1 cellular context compared by ENCODE assay signal in the genomic region with DNA sequence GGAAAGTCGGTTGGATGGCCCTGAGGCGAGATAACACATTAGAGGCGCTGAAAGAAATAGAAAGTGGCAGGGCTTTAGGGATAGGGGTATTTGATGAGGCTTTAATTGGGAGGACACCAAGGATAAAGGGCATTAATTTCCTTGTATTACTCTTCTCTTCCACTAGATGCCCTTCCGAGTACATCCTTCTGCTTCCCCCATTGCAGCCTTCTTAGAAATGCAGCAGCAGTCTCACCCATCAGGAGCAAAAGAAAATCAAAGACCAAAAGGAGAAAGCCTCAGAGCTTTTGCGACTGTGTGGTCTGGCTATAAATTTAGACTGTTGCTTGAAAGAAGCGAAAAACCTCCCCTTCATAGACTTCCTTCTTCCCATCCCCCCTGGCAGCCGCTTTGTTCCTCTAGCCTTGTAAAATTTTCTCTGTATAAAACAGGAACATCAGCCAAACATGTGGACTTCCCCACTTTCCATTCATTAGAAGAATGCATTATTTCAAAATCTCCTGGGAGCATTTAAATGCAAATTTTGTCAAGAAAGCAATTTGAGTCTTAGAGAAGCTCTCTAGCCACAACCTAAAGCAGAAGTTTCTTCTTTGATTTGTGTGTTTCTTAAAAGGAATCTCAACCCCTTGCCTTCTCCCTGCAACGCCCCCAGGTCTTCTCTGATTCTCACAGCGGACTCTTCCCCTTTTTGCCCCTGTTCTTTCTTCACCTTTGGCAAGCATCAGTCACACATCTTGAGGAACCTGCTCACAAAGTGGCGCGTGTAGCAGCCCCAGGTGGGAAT.
TF ChIP-seq lines count a peak whose summit lies in the region.

No MANE protein-coding gene starts in this region.

TF ChIP-seq in GM12878, 131 proteins besides CTCF, POLR2A, EP300 and RAD21 (continued from another document and continues in another):
- TF ChIP-seq, protein P1, sequence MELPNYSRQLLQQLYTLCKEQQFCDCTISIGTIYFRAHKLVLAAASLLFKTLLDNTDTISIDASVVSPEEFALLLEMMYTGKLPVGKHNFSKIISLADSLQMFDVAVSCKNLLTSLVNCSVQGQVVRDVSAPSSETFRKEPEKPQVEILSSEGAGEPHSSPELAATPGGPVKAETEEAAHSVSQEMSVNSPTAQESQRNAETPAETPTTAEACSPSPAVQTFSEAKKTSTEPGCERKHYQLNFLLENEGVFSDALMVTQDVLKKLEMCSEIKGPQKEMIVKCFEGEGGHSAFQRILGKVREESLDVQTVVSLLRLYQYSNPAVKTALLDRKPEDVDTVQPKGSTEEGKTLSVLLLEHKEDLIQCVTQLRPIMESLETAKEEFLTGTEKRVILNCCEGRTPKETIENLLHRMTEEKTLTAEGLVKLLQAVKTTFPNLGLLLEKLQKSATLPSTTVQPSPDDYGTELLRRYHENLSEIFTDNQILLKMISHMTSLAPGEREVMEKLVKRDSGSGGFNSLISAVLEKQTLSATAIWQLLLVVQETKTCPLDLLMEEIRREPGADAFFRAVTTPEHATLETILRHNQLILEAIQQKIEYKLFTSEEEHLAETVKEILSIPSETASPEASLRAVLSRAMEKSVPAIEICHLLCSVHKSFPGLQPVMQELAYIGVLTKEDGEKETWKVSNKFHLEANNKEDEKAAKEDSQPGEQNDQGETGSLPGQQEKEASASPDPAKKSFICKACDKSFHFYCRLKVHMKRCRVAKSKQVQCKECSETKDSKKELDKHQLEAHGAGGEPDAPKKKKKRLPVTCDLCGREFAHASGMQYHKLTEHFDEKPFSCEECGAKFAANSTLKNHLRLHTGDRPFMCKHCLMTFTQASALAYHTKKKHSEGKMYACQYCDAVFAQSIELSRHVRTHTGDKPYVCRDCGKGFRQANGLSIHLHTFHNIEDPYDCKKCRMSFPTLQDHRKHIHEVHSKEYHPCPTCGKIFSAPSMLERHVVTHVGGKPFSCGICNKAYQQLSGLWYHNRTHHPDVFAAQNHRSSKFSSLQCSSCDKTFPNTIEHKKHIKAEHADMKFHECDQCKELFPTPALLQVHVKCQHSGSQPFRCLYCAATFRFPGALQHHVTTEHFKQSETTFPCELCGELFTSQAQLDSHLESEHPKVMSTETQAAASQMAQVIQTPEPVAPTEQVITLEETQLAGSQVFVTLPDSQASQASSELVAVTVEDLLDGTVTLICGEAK (IDR thresholded peaks at IDR 0.05; ENCODE audit: borderline replicate concordance): no peak
- TF ChIP-seq, protein P2, sequence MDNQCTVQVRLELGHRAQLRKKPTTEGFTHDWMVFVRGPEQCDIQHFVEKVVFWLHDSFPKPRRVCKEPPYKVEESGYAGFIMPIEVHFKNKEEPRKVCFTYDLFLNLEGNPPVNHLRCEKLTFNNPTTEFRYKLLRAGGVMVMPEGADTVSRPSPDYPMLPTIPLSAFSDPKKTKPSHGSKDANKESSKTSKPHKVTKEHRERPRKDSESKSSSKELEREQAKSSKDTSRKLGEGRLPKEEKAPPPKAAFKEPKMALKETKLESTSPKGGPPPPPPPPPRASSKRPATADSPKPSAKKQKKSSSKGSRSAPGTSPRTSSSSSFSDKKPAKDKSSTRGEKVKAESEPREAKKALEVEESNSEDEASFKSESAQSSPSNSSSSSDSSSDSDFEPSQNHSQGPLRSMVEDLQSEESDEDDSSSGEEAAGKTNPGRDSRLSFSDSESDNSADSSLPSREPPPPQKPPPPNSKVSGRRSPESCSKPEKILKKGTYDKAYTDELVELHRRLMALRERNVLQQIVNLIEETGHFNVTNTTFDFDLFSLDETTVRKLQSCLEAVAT (IDR thresholded peaks at IDR 0.05): peak; percentile 18; the same call in 1 of the 2 replicates
- TF ChIP-seq BRCA1 (IDR thresholded peaks at IDR 0.05; ENCODE audit: low read depth, low read length): no peak
- TF ChIP-seq, protein P3, sequence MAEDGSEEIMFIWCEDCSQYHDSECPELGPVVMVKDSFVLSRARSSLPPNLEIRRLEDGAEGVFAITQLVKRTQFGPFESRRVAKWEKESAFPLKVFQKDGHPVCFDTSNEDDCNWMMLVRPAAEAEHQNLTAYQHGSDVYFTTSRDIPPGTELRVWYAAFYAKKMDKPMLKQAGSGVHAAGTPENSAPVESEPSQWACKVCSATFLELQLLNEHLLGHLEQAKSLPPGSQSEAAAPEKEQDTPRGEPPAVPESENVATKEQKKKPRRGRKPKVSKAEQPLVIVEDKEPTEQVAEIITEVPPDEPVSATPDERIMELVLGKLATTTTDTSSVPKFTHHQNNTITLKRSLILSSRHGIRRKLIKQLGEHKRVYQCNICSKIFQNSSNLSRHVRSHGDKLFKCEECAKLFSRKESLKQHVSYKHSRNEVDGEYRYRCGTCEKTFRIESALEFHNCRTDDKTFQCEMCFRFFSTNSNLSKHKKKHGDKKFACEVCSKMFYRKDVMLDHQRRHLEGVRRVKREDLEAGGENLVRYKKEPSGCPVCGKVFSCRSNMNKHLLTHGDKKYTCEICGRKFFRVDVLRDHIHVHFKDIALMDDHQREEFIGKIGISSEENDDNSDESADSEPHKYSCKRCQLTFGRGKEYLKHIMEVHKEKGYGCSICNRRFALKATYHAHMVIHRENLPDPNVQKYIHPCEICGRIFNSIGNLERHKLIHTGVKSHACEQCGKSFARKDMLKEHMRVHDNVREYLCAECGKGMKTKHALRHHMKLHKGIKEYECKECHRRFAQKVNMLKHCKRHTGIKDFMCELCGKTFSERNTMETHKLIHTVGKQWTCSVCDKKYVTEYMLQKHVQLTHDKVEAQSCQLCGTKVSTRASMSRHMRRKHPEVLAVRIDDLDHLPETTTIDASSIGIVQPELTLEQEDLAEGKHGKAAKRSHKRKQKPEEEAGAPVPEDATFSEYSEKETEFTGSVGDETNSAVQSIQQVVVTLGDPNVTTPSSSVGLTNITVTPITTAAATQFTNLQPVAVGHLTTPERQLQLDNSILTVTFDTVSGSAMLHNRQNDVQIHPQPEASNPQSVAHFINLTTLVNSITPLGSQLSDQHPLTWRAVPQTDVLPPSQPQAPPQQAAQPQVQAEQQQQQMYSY (CRISPR knock-in tag; IDR thresholded peaks at IDR 0.05): no peak
- peak; percentile 11 for TF ChIP-seq SP1 (IDR thresholded peaks at IDR 0.05; ENCODE audit: low read depth, low read length)
- TF ChIP-seq SREBF1 (IDR thresholded peaks at IDR 0.05; ENCODE audit: low read length): no peak
- TF ChIP-seq YBX1 (IDR thresholded peaks at IDR 0.05): no peak
- TF ChIP-seq ZNF24 (IDR thresholded peaks at IDR 0.05): 0 out of 2 replicates have a peak, but pooled peaks have one; percentile 12
- peak; percentile 49; the same call in 2 of the 3 replicates for TF ChIP-seq POU2F2 (IDR thresholded peaks at IDR 0.05; ENCODE audit: borderline replicate concordance, low read depth, low read length)
- peak; percentile 74 for TF ChIP-seq MTA2 (IDR thresholded peaks at IDR 0.05; ENCODE audit: low read depth)
- TF ChIP-seq CBX3 (IDR thresholded peaks at IDR 0.05; ENCODE audit: borderline replicate concordance, low read depth): no peak
- TF ChIP-seq NFIC (IDR thresholded peaks at IDR 0.05; ENCODE audit: low read depth, low read length): no peak
- TF ChIP-seq SRF (IDR thresholded peaks at IDR 0.05; ENCODE audit: low read depth in 2 of 2, low read length in 2 of 2): 0 out of 4 replicates have a peak, but pooled peaks of 1 of the 2 experiments have one; percentile 47
- TF ChIP-seq POLR2AphosphoS2 (IDR thresholded peaks at IDR 0.05; ENCODE audit: low read depth, low read length): no peak
- TF ChIP-seq MYB (IDR thresholded peaks at IDR 0.05; ENCODE audit: borderline replicate concordance, low read depth, low read length): no peak
- no peak for TF ChIP-seq TCF12 (IDR thresholded peaks at IDR 0.05; ENCODE audit: low read depth, low read length)
- TF ChIP-seq, protein P4, sequence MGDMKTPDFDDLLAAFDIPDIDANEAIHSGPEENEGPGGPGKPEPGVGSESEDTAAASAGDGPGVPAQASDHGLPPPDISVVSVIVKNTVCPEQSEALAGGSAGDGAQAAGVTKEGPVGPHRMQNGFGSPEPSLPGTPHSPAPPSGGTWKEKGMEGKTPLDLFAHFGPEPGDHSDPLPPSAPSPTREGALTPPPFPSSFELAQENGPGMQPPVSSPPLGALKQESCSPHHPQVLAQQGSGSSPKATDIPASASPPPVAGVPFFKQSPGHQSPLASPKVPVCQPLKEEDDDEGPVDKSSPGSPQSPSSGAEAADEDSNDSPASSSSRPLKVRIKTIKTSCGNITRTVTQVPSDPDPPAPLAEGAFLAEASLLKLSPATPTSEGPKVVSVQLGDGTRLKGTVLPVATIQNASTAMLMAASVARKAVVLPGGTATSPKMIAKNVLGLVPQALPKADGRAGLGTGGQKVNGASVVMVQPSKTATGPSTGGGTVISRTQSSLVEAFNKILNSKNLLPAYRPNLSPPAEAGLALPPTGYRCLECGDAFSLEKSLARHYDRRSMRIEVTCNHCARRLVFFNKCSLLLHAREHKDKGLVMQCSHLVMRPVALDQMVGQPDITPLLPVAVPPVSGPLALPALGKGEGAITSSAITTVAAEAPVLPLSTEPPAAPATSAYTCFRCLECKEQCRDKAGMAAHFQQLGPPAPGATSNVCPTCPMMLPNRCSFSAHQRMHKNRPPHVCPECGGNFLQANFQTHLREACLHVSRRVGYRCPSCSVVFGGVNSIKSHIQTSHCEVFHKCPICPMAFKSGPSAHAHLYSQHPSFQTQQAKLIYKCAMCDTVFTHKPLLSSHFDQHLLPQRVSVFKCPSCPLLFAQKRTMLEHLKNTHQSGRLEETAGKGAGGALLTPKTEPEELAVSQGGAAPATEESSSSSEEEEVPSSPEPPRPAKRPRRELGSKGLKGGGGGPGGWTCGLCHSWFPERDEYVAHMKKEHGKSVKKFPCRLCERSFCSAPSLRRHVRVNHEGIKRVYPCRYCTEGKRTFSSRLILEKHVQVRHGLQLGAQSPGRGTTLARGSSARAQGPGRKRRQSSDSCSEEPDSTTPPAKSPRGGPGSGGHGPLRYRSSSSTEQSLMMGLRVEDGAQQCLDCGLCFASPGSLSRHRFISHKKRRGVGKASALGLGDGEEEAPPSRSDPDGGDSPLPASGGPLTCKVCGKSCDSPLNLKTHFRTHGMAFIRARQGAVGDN (IDR thresholded peaks at IDR 0.05): peak; percentile 13; the same call in 1 of the 2 replicates
- TF ChIP-seq IKZF1 (conservative IDR thresholded peaks at IDR 0.05): peak; percentile 81
- peak; percentile 89; the same call in 1 of the 2 replicates for TF ChIP-seq SMC3 (IDR thresholded peaks at IDR 0.05; ENCODE audit: borderline replicate concordance, low read length)
- no peak for TF ChIP-seq PML (IDR thresholded peaks at IDR 0.05; ENCODE audit: low read length)
- TF ChIP-seq TAF1 (IDR thresholded peaks at IDR 0.05; ENCODE audit: borderline replicate concordance, low read depth, low read length): no peak
- TF ChIP-seq KLF5 (IDR thresholded peaks at IDR 0.05; ENCODE audit: partially characterized antibody): no peak
- TF ChIP-seq FOXK2 (IDR thresholded peaks at IDR 0.05): no peak
- no peak for TF ChIP-seq RBBP5 (conservative IDR thresholded peaks at IDR 0.05)
- TF ChIP-seq, protein P5, sequence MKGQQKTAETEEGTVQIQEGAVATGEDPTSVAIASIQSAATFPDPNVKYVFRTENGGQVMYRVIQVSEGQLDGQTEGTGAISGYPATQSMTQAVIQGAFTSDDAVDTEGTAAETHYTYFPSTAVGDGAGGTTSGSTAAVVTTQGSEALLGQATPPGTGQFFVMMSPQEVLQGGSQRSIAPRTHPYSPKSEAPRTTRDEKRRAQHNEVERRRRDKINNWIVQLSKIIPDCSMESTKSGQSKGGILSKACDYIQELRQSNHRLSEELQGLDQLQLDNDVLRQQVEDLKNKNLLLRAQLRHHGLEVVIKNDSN (IDR thresholded peaks at IDR 0.05; ENCODE audit: borderline replicate concordance, extremely low read length, insufficient read depth, low read depth, low read length): no peak
- peak; percentile 35; the same call in 1 of the 2 replicates for TF ChIP-seq ATF7 (IDR thresholded peaks at IDR 0.05; ENCODE audit: low read depth)
- TF ChIP-seq IKZF2 (IDR thresholded peaks at IDR 0.05): peak; percentile 88 to 90
- 0 out of 2 replicates have a peak, but pooled peaks have one; percentile 35 for TF ChIP-seq POLR2AphosphoS5 (IDR thresholded peaks at IDR 0.05; ENCODE audit: low read length)
- TF ChIP-seq, protein P6, sequence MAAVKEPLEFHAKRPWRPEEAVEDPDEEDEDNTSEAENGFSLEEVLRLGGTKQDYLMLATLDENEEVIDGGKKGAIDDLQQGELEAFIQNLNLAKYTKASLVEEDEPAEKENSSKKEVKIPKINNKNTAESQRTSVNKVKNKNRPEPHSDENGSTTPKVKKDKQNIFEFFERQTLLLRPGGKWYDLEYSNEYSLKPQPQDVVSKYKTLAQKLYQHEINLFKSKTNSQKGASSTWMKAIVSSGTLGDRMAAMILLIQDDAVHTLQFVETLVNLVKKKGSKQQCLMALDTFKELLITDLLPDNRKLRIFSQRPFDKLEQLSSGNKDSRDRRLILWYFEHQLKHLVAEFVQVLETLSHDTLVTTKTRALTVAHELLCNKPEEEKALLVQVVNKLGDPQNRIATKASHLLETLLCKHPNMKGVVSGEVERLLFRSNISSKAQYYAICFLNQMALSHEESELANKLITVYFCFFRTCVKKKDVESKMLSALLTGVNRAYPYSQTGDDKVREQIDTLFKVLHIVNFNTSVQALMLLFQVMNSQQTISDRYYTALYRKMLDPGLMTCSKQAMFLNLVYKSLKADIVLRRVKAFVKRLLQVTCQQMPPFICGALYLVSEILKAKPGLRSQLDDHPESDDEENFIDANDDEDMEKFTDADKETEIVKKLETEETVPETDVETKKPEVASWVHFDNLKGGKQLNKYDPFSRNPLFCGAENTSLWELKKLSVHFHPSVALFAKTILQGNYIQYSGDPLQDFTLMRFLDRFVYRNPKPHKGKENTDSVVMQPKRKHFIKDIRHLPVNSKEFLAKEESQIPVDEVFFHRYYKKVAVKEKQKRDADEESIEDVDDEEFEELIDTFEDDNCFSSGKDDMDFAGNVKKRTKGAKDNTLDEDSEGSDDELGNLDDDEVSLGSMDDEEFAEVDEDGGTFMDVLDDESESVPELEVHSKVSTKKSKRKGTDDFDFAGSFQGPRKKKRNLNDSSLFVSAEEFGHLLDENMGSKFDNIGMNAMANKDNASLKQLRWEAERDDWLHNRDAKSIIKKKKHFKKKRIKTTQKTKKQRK (IDR thresholded peaks at IDR 0.05; ENCODE audit: low read depth, low read length): no peak
- TF ChIP-seq, protein P7, sequence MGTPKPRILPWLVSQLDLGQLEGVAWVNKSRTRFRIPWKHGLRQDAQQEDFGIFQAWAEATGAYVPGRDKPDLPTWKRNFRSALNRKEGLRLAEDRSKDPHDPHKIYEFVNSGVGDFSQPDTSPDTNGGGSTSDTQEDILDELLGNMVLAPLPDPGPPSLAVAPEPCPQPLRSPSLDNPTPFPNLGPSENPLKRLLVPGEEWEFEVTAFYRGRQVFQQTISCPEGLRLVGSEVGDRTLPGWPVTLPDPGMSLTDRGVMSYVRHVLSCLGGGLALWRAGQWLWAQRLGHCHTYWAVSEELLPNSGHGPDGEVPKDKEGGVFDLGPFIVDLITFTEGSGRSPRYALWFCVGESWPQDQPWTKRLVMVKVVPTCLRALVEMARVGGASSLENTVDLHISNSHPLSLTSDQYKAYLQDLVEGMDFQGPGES (IDR thresholded peaks at IDR 0.05): no peak
- TF ChIP-seq, protein P8, sequence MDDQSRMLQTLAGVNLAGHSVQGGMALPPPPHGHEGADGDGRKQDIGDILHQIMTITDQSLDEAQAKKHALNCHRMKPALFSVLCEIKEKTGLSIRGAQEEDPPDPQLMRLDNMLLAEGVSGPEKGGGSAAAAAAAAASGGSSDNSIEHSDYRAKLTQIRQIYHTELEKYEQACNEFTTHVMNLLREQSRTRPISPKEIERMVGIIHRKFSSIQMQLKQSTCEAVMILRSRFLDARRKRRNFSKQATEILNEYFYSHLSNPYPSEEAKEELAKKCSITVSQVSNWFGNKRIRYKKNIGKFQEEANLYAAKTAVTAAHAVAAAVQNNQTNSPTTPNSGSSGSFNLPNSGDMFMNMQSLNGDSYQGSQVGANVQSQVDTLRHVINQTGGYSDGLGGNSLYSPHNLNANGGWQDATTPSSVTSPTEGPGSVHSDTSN (IDR thresholded peaks at IDR 0.05; ENCODE audit: insufficient replicate concordance, low read depth, low read length): no peak
- peak; percentile 79; the same call in 1 of the 2 replicates for TF ChIP-seq SPI1 (IDR thresholded peaks at IDR 0.05; ENCODE audit: borderline replicate concordance, insufficient read depth, low read depth, low read length)
- TF ChIP-seq SMARCA5 (IDR thresholded peaks at IDR 0.05): 0 out of 2 replicates have a peak, but pooled peaks have one; percentile 53
- TF ChIP-seq TARDBP (IDR thresholded peaks at IDR 0.05; ENCODE audit: borderline replicate concordance): no peak
